31 cellular contexts compared by ENCODE assay signal in genomic region chr4:13268165-13268564, GRCh38.
"Had no signal": no experiment of that assay in that cellular context is flagged by ENCODE, and none has a peak within 500 bp of the region (broad histone marks: within the 10 kb centered on the region; RNA-seq: fewer than 3 reads in every experiment).

No MANE protein-coding gene starts in this region.

- H3K36me3 ChIP-seq: neural progenitor cell, ovary, right lobe of liver, sigmoid colon, spleen, suprapubic skin, tibial artery, transverse colon, upper lobe of right lung, uterus had no signal

- H3K9me3 ChIP-seq: ovary, testis, uterus had no signal

- H3K4me3 ChIP-seq: neural progenitor cell, ovary, psoas muscle, right lobe of liver, sigmoid colon, spleen, suprapubic skin, testis, tibial artery, transverse colon, upper lobe of right lung, uterus had no signal

- H3K27ac ChIP-seq: neural progenitor cell, ovary, parathyroid adenoma, psoas muscle, right lobe of liver, sigmoid colon, spleen, suprapubic skin, testis, tibial artery, transverse colon, upper lobe of right lung, uterus had no signal

- H3K4me1 Mint-ChIP-seq: naive thymus-derived CD4-positive, alpha-beta T cell; natural killer cell had no signal

- H2AFZ ChIP-seq: neural progenitor cell, parathyroid adenoma had no signal

- H3K4me3 Mint-ChIP-seq: naive thymus-derived CD4-positive, alpha-beta T cell; natural killer cell; nephron; neural progenitor cell; stimulated activated memory B cell treated with anti-CD40 and anti-IgM and Interleukin-4, amounts not matched to agents 10 μg/mL and 1 μg/mL and 100 μg/mL, for 72 hours; stimulated activated naive CD8-positive, alpha-beta T cell treated with anti-CD3 and anti-CD28 coated beads, Interleukin-15, amount 100 ng/mL, for 72 hours; type B pancreatic cell had no signal

- H3K9me3 Mint-ChIP-seq: stimulated activated memory B cell treated with anti-CD40 and anti-IgM and Interleukin-4, amounts not matched to agents 10 μg/mL and 1 μg/mL and 100 μg/mL, for 72 hours; stimulated activated naive CD8-positive, alpha-beta T cell treated with anti-CD3 and anti-CD28 coated beads, Interleukin-15, amount 100 ng/mL, for 72 hours; type B pancreatic cell had no signal

- H3K27me3 ChIP-seq: neural progenitor cell, ovary, right lobe of liver, sigmoid colon, spleen, suprapubic skin, testis, tibial artery, transverse colon, upper lobe of right lung, uterus had no signal

- H3K27me3 Mint-ChIP-seq: naive thymus-derived CD4-positive, alpha-beta T cell; progenitor cell of endocrine pancreas; stimulated activated memory B cell treated with anti-CD40 and anti-IgM and Interleukin-4, amounts not matched to agents 10 μg/mL and 1 μg/mL and 100 μg/mL, for 72 hours; stimulated activated naive CD8-positive, alpha-beta T cell treated with anti-CD3 and anti-CD28 coated beads, Interleukin-15, amount 100 ng/mL, for 72 hours; type B pancreatic cell had no signal

- H3K4me1 ChIP-seq: parathyroid adenoma, psoas muscle, right lobe of liver, sigmoid colon, spleen, suprapubic skin, testis, tibial artery, transverse colon, upper lobe of right lung, uterus had no signal

- H3K9ac ChIP-seq: neural progenitor cell, parathyroid adenoma had no signal

- H3K27ac Mint-ChIP-seq: naive thymus-derived CD4-positive, alpha-beta T cell; natural killer cell; nephron; neural progenitor cell; progenitor cell of endocrine pancreas; stimulated activated memory B cell treated with anti-CD40 and anti-IgM and Interleukin-4, amounts not matched to agents 10 μg/mL and 1 μg/mL and 100 μg/mL, for 72 hours; stimulated activated naive CD8-positive, alpha-beta T cell treated with anti-CD3 and anti-CD28 coated beads, Interleukin-15, amount 100 ng/mL, for 72 hours; type B pancreatic cell had no signal

- FAIRE-seq: small intestine had no signal

- DNase-seq: naive thymus-derived CD4-positive, alpha-beta T cell; natural killer cell; occipital lobe; ovary; posterior cingulate gyrus; psoas muscle; right cardiac atrium; right lobe of liver; sigmoid colon; small intestine; spleen; stimulated activated CD4-positive, alpha-beta T cell treated with anti-CD3 and anti-CD28 coated beads, Interleukin-12 subunit alpha, Interleukin-12 subunit beta, amount 100 ng/mL, for 4 hours; stimulated activated CD4-positive, alpha-beta T cell treated with anti-CD3 and anti-CD28 coated beads, Interleukin-1b, Interleukin-23, amount 100 ng/mL, for 48 hours; stimulated activated CD4-positive, alpha-beta T cell treated with anti-CD3 and anti-CD28 coated beads, Interleukin-4, amount 100 ng/mL, for 1 hour; stimulated activated CD4-positive, alpha-beta T cell treated with anti-CD3 and anti-CD28 coated beads, Interleukin-4, amount 100 ng/mL, for 4 hours; stimulated activated CD8-positive, alpha-beta memory T cell treated with anti-CD3 and anti-CD28 coated beads, Interleukin-4, amount 100 ng/mL, for 48 hours; stimulated activated naive CD4-positive, alpha-beta T cell; stimulated activated naive CD8-positive, alpha-beta T cell treated with anti-CD3 and anti-CD28 coated beads, Interleukin-15, amount 100 ng/mL, for 72 hours; stimulated activated naive CD8-positive, alpha-beta T cell treated with anti-CD3 and anti-CD28 coated beads, Interleukin-15, Interleukin-2, amounts not matched to agents 100 U/mL and 50 U/mL, for 24 hours; testis; tibial artery; transverse colon; upper lobe of right lung; uterus had no signal

- H3K79me2 ChIP-seq: parathyroid adenoma had no signal

- H3K4me2 ChIP-seq: neural progenitor cell had no signal
